ENCODE assay signal across 8 cellular contexts in genomic region chr1:180502361-180503273, GRCh38. TPM values are rescaled to one million over a fixed set of nuclear protein-coding genes. Genes with fewer than 3 reads are reported as not detected.
DNase-seq lines count a peak whose midpoint lies in the region; ATAC-seq and TF ChIP-seq lines count a peak whose summit lies in the region.

TSS of gene ACBD6 (minus strand) at chr1:180502577. CDS start at chr1:180502266, 311 bp downstream.

- peak; percentile 92 for DNase-seq in NCI-H1092 treated with DMSO at 0.1 percent for 48 hours (lab: John Stamatoyannopoulos, UW)
- DNase-seq in SW480 (ENCODE audit: low spot score): peak; percentile 84
- peak; percentile 84 for DNase-seq in activated naive CD8-positive, alpha-beta T cell treated with anti-CD3 and anti-CD28 coated beads, Interleukin-2, amount 50 U/mL, for 24 hours
- peak; percentile 91 for DNase-seq in cardiac septum (ENCODE audit: low spot score)
- peak; percentile 81 to 97 (median 84) for DNase-seq in posterior cingulate gyrus
- peak; percentile 91 for DNase-seq in type B pancreatic cell (ENCODE audit: extremely low spot score, unreplicated experiment)

- peak; percentile 89 for ATAC-seq in HG02642 (IDR thresholded peaks at IDR 0.05; ENCODE audit: poor library complexity, unreplicated experiment)
- ATAC-seq in activated naive CD8-positive, alpha-beta T cell treated with anti-CD3 and anti-CD28 coated beads, Interleukin-2, amount 50 U/mL, for 24 hours: peak; percentile 98

- H3K4me3 Mint-ChIP-seq in activated naive CD8-positive, alpha-beta T cell treated with anti-CD3 and anti-CD28 coated beads, Interleukin-2, amount 50 U/mL, for 24 hours: peak within 1 kb of the TSS; percentile 98
- peak within 1 kb of the TSS; percentile 96 for H3K4me3 Mint-ChIP-seq in type B pancreatic cell

- H3K27me3 Mint-ChIP-seq in activated naive CD8-positive, alpha-beta T cell treated with anti-CD3 and anti-CD28 coated beads, Interleukin-2, amount 50 U/mL, for 24 hours: no peaks in the 10 kb centered on the region
- no peaks in the 10 kb centered on the region for H3K27me3 Mint-ChIP-seq in type B pancreatic cell

- H3K4me3 ChIP-seq in GM12875 (ENCODE audit: low read depth, low read length): peak within 1 kb of the TSS; percentile 96

- intact Hi-C loops in cardiac septum (cut with DNase I) (loop anchor here (5.0 kb wide), 1 partner anchor 655 kb away; no protein-coding TSS in a partner anchor), posterior cingulate gyrus (cut with DNase I) (loop anchor here (1.0 to 2.0 kb wide), 2 partner anchors 13 to 130 kb away; partner anchors contain the start of gene XPR1)

- peaks cover 9% of the 10 kb centered on the region for H3K36me3 Mint-ChIP-seq in activated naive CD8-positive, alpha-beta T cell treated with anti-CD3 and anti-CD28 coated beads, Interleukin-2, amount 50 U/mL, for 24 hours (ENCODE audit: low read depth)
- H3K36me3 Mint-ChIP-seq in type B pancreatic cell: peaks cover 12% of the 10 kb centered on the region

- H3K9me3 Mint-ChIP-seq in activated naive CD8-positive, alpha-beta T cell treated with anti-CD3 and anti-CD28 coated beads, Interleukin-2, amount 50 U/mL, for 24 hours: no peaks in the 10 kb centered on the region
- H3K9me3 Mint-ChIP-seq in type B pancreatic cell: no peaks in the 10 kb centered on the region

- TF ChIP-seq CTCF in GM12875 (IDR thresholded peaks at IDR 0.05; ENCODE audit: borderline replicate concordance, insufficient read depth, low read depth, low read length) (peak; percentile 31; the same call in 1 of the 2 replicates), type B pancreatic cell (conservative IDR thresholded peaks at IDR 0.05) (peak; percentile 40)

- peaks cover 39% of the 10 kb centered on the region for H3K4me1 Mint-ChIP-seq in activated naive CD8-positive, alpha-beta T cell treated with anti-CD3 and anti-CD28 coated beads, Interleukin-2, amount 50 U/mL, for 24 hours
- peaks cover 32% of the 10 kb centered on the region for H3K4me1 Mint-ChIP-seq in type B pancreatic cell (ENCODE audit: unreplicated experiment)

- H3K27ac Mint-ChIP-seq in activated naive CD8-positive, alpha-beta T cell treated with anti-CD3 and anti-CD28 coated beads, Interleukin-2, amount 50 U/mL, for 24 hours: peak within 1 kb of the TSS; percentile 97
- peak within 1 kb of the TSS; percentile 91 for H3K27ac Mint-ChIP-seq in type B pancreatic cell

RNA-seq across cellular contexts. Expression of gene ACBD6, which starts in this region (rescaled TPM):
- 19.0 TPM for total RNA-seq in cardiac septum
- 37.2 and 49.1 TPM in 2 replicates for total RNA-seq in type B pancreatic cell (ENCODE audit: low replicate concordance)

Comparison
In these comparisons a context has a peak if more than half of its experiments do, and no peak if none do; other contexts are left out.
1. Peak in every context shown above with its lines: DNase-seq, ATAC-seq and H3K4me3 ChIP-seq.